9 cellular contexts compared by ENCODE assay signal in the genomic region with DNA sequence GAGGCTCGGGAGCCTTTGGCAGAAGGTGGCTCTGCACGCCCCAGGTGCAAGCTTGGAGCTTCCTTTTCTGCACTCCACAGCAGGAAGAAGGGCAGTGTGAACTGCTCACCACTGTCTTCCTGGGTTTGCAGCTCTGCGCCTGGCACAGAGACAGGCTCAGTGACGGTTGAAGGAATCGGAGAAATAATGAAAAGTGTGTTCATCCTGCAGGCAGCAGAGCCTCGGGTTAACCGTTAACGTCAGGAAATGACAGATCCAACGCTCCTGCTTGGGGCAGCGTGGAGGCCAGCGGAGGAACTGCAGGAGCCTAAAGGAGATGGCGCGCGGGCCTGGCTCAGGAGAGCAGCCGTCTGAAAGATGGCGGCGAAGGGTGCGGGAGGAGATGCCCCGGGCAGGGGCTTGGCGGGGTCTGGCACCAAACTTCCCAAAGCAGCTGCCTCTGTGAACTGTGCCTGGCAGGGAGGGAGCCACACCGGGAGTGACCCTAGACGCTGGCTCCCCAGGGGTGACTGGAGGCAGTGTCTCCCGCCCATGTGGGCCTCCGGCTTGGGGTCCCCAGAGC. TPM values are rescaled to one million over a fixed set of nuclear protein-coding genes. Genes with fewer than 3 reads are reported as not detected.
DNase-seq lines count a peak whose midpoint lies in the region; ATAC-seq, FAIRE-seq and TF ChIP-seq lines count a peak whose summit lies in the region.
"Had no signal": no experiment of that assay in that cellular context is flagged by ENCODE, and none has a peak within 500 bp of the region (broad histone marks: within the 10 kb centered on the region; RNA-seq: fewer than 3 reads in every experiment).

No MANE protein-coding gene starts in this region.

- H3K27ac ChIP-seq in HCT116 (ENCODE audit: low read depth, low read length) (no peak overlapping the region), K562 (ENCODE audit: extremely low read depth, low read depth, low read length) (no peak overlapping the region), right lobe of liver (no peak overlapping the region)
- H3K27ac ChIP-seq: sigmoid colon had no signal

- no peaks in the 10 kb centered on the region for H3K9me2 ChIP-seq in HCT116 (ENCODE audit: insufficient read depth)

- RAD21 ChIA-PET in HCT116 (lab: Charles Lee; ENCODE audit: low non-redundant PET in 1 of 2, low total read pairs in 2 of 2, uncharacterized antibody in 2 of 2, unreplicated experiment in 2 of 2): no interaction called here

- H3K9me3 ChIP-seq in HCT116 (ENCODE audit: control insufficient read depth in 1 of 2, insufficient read depth in 1 of 2, low read depth in 1 of 2, low read length in 2 of 2): no peaks in the 10 kb centered on the region
- no peaks in the 10 kb centered on the region for H3K9me3 ChIP-seq in K562 (replicated peaks; ENCODE audit: control insufficient read depth, insufficient read depth, low read depth, low read length)
- no peaks in the 10 kb centered on the region for H3K9me3 ChIP-seq in right lobe of liver
- H3K9me3 ChIP-seq: sigmoid colon had no signal

- no peak for TF ChIP-seq EP300 in K562 (IDR thresholded peaks at IDR 0.05; ENCODE audit: low read length)

- CTCF ChIA-PET in BJ (lab: Yijun Ruan, JAX) (interaction anchor here (1.6 to 1.9 kb wide), 2 partner anchors 8 to 19 kb away, joined by 5 to 6 read pairs; no protein-coding TSS in a partner anchor), HCT116 (lab: Charles Lee) (no interaction called here), K562 (lab: Yijun Ruan, JAX; ENCODE audit: low intra/inter-chr PET ratio) (no interaction called here)

- H3K4me2 ChIP-seq in HCT116 (ENCODE audit: low read length) (no peak overlapping the region), K562 (ENCODE audit: insufficient read depth, low read length) (no peak overlapping the region)

- no peaks in the 10 kb centered on the region for H3K9me1 ChIP-seq in K562 (ENCODE audit: control insufficient read depth, insufficient read depth, low read length)

- H3K36me3 ChIP-seq in BJ (ENCODE audit: control insufficient read depth, insufficient read depth, low read length) (no peaks in the 10 kb centered on the region), HCT116 (ENCODE audit: control insufficient read depth in 1 of 2, insufficient read depth in 2 of 2, low read length in 2 of 2) (no peaks in the 10 kb centered on the region), K562 (ENCODE audit: control insufficient read depth, insufficient read depth, low read length) (no peaks in the 10 kb centered on the region), right lobe of liver (no peaks in the 10 kb centered on the region)
- H3K36me3 ChIP-seq: sigmoid colon had no signal

- no TSS peak for BruUV-seq in HCT116 (replicated peaks; lab: Mats Ljungman, UMichigan)
- no TSS peak for BruUV-seq in K562 (replicated peaks; lab: Mats Ljungman, UMichigan)

- peak; percentile 63 for ATAC-seq in HCT116
- peak; percentile 77 for ATAC-seq in K562
- peak; percentile 5 to 51 (median 36) for ATAC-seq in right lobe of liver
- ATAC-seq in GM19351 (IDR thresholded peaks at IDR 0.05; ENCODE audit: unreplicated experiment): no peak

- no peak overlapping the region for H3K9ac ChIP-seq in HCT116 (ENCODE audit: low read length)
- H3K9ac ChIP-seq in K562 (ENCODE audit: insufficient read depth in 1 of 2, low read depth in 2 of 2, low read length in 2 of 2): 0 out of 4 replicates have a peak overlapping the region, but pooled peaks of 1 of the 2 experiments have one; percentile 14

- H3K4me3 ChIP-seq in BJ (ENCODE audit: low read depth, low read length) (no peak overlapping the region), HCT116 (replicated peaks in 1 of 2; ENCODE audit: low read depth in 1 of 2, low read length in 2 of 2) (no peak overlapping the region), K562 (no peak overlapping the region), right lobe of liver (no peak overlapping the region)
- H3K4me3 ChIP-seq: sigmoid colon had no signal

- no peaks in the 10 kb centered on the region; the same call in 1 of the 2 replicates for H3K27me3 ChIP-seq in BJ (ENCODE audit: control insufficient read depth, insufficient read depth, low read length)
- H3K27me3 ChIP-seq in HCT116 (ENCODE audit: insufficient read depth, low read length): peaks cover 15% of the 10 kb centered on the region; the same call in 1 of the 2 replicates
- H3K27me3 ChIP-seq in K562 (ENCODE audit: control insufficient read depth in 2 of 2, insufficient read depth in 2 of 2, low read length in 2 of 2): peaks cover 22 to 45% of the 10 kb centered on the region in 2 experiments; a peak in 4 of 5 replicates
- H3K27me3 ChIP-seq in right lobe of liver: no peaks in the 10 kb centered on the region

- POLR2A ChIA-PET in BJ (lab: Charles Lee) (no interaction called here), HCT116 (lab: Charles Lee) (no interaction called here), K562 (lab: Yijun Ruan, JAX) (interaction anchor here (1.0 to 1.6 kb wide), 2 partner anchors 16 to 20 kb away, joined by 3 to 5 read pairs; no protein-coding TSS in a partner anchor)

- peaks cover 15 to 22% of the 10 kb centered on the region in 2 experiments for H3K4me1 ChIP-seq in HCT116 (ENCODE audit: control insufficient read depth in 1 of 2, insufficient read depth in 2 of 2, low read length in 2 of 2)
- peaks cover 8 to 61% of the 10 kb centered on the region in 2 experiments for H3K4me1 ChIP-seq in K562 (replicated peaks in 1 of 2; ENCODE audit: control insufficient read depth in 2 of 2, insufficient read depth in 2 of 2, low read length in 2 of 2)
- H3K4me1 ChIP-seq in right lobe of liver: peaks cover 0 to 11% (median 0%) of the 10 kb centered on the region in 4 donors

- no peak overlapping the region for H2AFZ ChIP-seq in HCT116 (ENCODE audit: low read depth, low read length, poor library complexity, severe bottlenecking)
- no peak overlapping the region for H2AFZ ChIP-seq in K562 (ENCODE audit: low read depth, low read length)

- no peak for DNase-seq in BJ (ENCODE audit: low read depth)
- DNase-seq in HCT116 (ENCODE audit: low read depth, low spot score): no peak
- no peak for DNase-seq in K562 (ENCODE audit: extremely low read depth in 1 of 4, low spot score in 3 of 4)
- peak; percentile 23 to 56 (median 43) for DNase-seq in right lobe of liver
- DNase-seq in globus pallidus (ENCODE audit: low spot score): no peak
- DNase-seq in COR-L47 (lab: John Stamatoyannopoulos, UW): no peak
- no peak for DNase-seq in G401 (ENCODE audit: low spot score)

- TF ChIP-seq POLR2A in HCT116 (IDR thresholded peaks at IDR 0.05; ENCODE audit: borderline replicate concordance, extremely low read depth, insufficient read depth, insufficient read length): no peak
- no peak for TF ChIP-seq POLR2A in K562 (conservative IDR thresholded peaks at IDR 0.05)
- no peak for TF ChIP-seq POLR2A in right lobe of liver (IDR thresholded peaks at IDR 0.05)

- intact Hi-C loops in HCT116 (cut with micrococcal nuclease) (no loop called here), K562 (cut with micrococcal nuclease) (no loop called here), right lobe of liver (cut with DNase I) (no loop called here)

- no peak for TF ChIP-seq RAD21 in HCT116 (IDR thresholded peaks at IDR 0.05; ENCODE audit: low read depth)
- TF ChIP-seq RAD21 in K562 (CRISPR knock-in tag; conservative IDR thresholded peaks at IDR 0.05 in 1 of 2, IDR thresholded peaks at IDR 0.05 in 1 of 2): no peak

- FAIRE-seq in K562 (lab: Jason Lieb, UNC): peak; percentile 76

- WGBS in K562 (ENCODE audit: insufficient coverage, low coverage, missing lambda C conversion rate): 34% methylated on average over 24 of the region's 24 CpGs
- WGBS in right lobe of liver (ENCODE audit: insufficient coverage, low coverage, low lambda C conversion rate, missing lambda C conversion rate): 19% methylated on average over 10 of the region's 24 CpGs

- TF ChIP-seq CTCF in BJ (IDR thresholded peaks at IDR 0.05; ENCODE audit: insufficient read depth, low read depth, low read length) (peak; percentile 24; the same call in 1 of the 2 replicates), HCT116 (IDR thresholded peaks at IDR 0.05 in 2 of 3, conservative IDR thresholded peaks at IDR 0.05 in 1 of 3; ENCODE audit: borderline replicate concordance in 1 of 3, insufficient read depth in 1 of 3, low read depth in 2 of 3, low read length in 2 of 3) (peak in 2 of 3 experiments; percentile 26 to 36; a peak in 3 of 6 replicates), K562 (IDR thresholded peaks at IDR 0.05 in 2 of 3, conservative IDR thresholded peaks at IDR 0.05 in 1 of 3; ENCODE audit: insufficient read depth in 2 of 3, low read depth in 1 of 3, low read length in 3 of 3) (peak; percentile 25 to 51 (median 48); a peak in 5 of 6 replicates), right lobe of liver (IDR thresholded peaks at IDR 0.05) (no peak)

- in situ Hi-C loops in K562 (cut with MboI): no loop called here
- in situ Hi-C loops in G401 (cut with HindIII; ENCODE audit: low sequenced_read_pairs): no loop called here

- H4K20me1 ChIP-seq in HCT116 (ENCODE audit: insufficient read depth): no peaks in the 10 kb centered on the region
- peaks cover 15% of the 10 kb centered on the region; the same call in 1 of the 2 replicates for H4K20me1 ChIP-seq in K562 (replicated peaks; ENCODE audit: control insufficient read depth, insufficient read depth, low read length)

- H3K79me2 ChIP-seq in HCT116 (ENCODE audit: insufficient read depth, low read length) (no peaks in the 10 kb centered on the region), K562 (ENCODE audit: control insufficient read depth, insufficient read depth, low read length) (no peaks in the 10 kb centered on the region)

RNA-seq across cellular contexts. Expression of a gene that starts 10.9 kb away (rescaled TPM):
- polyA plus RNA-seq in BJ (2011; rRNA removed): 6.3 and 10.0 TPM in 2 replicates
- 6.5 and 11.6 TPM in 2 replicates for polyA minus RNA-seq in BJ (2011; rRNA and poly(A)+ RNA removed)
- total RNA-seq in HCT116 (2021; ENCODE audit: unreplicated experiment): 11.5 TPM
- 2.3 and 3.9 TPM in 2 replicates for polyA plus RNA-seq in HCT116 (2012)
- 0.42 and 1.3 TPM in 2 replicates for total RNA-seq in K562 (2011; cell fraction: chromatin; rRNA removed; ENCODE audit: low replicate concordance)
- total RNA-seq in K562 (2011; cell fraction: nucleolus; rRNA removed): 1.2 and 1.8 TPM in 2 replicates
- 0.31 and 0.44 TPM in 2 replicates for total RNA-seq in K562 (2011; cell fraction: nucleoplasm; rRNA removed)
- total RNA-seq in K562 (2014; rRNA removed): 0.41 and 0.82 TPM in 2 replicates
- 0.07 TPM in 1 of 2 replicates, not detected in the other for total RNA-seq in K562 (2014; rRNA removed; fragmentation: Illumina TruSeq; extraction: Trizol)
- 0.11 and 0.26 TPM in 2 replicates for total RNA-seq in K562 (2015; rRNA removed; fragmentation: Illumina TruSeq; extraction: Trizol)
- total RNA-seq in K562 (2021): 0.38 and 0.49 TPM in 2 replicates
- polyA plus RNA-seq in K562 (2011; rRNA removed): 0.24 and 0.31 TPM in 2 replicates
- 0.37 and 0.73 TPM in 2 replicates for polyA plus RNA-seq in K562 (2011; cell fraction: cytosol; rRNA removed)
- polyA plus RNA-seq in K562 (2011; cell fraction: nucleus; rRNA removed): 1.6 and 3.1 TPM in 2 replicates
- 0.36 and 0.64 TPM in 2 replicates for polyA plus RNA-seq in K562 (2012)
- polyA plus RNA-seq in K562 (2014; fragmentation: Illumina TruSeq; extraction: Trizol): not detected in 2 replicates
- under 1 TPM in 1 of 2 experiments, not detected in 1; 0.08 TPM for polyA plus RNA-seq in K562 (2014; fragmentation: Nextera tagmentation; extraction: Ambion mirVana)
- 0.07 and 0.32 TPM in 2 replicates for polyA plus RNA-seq in K562 (2014; rRNA removed)
- not detected in 2 replicates for polyA minus RNA-seq in K562 (2011; rRNA and poly(A)+ RNA removed)
- polyA minus RNA-seq in K562 (2011; cell fraction: cytosol; rRNA and poly(A)+ RNA removed): 1.3 and 3.5 TPM in 2 replicates
- polyA minus RNA-seq in K562 (2011; cell fraction: nucleus; rRNA and poly(A)+ RNA removed): 0.94 and 1.6 TPM in 2 replicates
- 1 to 10 TPM; 2.1 to 4.3 (median 3.7) TPM for total RNA-seq in right lobe of liver
- total RNA-seq in G401 (2014; rRNA removed; shearing (Covaris generic)): 398 and 434 TPM in 2 replicates

RNA-seq across cellular contexts. Expression of a gene that starts 46.2 kb away (rescaled TPM):
- polyA plus RNA-seq in BJ (2011; rRNA removed) (33.7 and 49.7 TPM in 2 replicates), K562 (2011; rRNA removed) (86.6 and 118 TPM in 2 replicates), K562 (2014; fragmentation: Illumina TruSeq; extraction: Trizol) (200 and 279 TPM in 2 replicates), K562 (2014; fragmentation: Nextera tagmentation; extraction: Ambion mirVana) (1 to 10 TPM; 4.0 to 9.7 TPM), K562 (2014; rRNA removed) (260 and 299 TPM in 2 replicates)
- polyA minus RNA-seq in BJ (2011; rRNA and poly(A)+ RNA removed): 36.8 and 49.0 TPM in 2 replicates
- total RNA-seq in HCT116 (2021; ENCODE audit: unreplicated experiment) (260 TPM), K562 (2014; rRNA removed) (363 and 418 TPM in 2 replicates), K562 (2014; rRNA removed; fragmentation: Illumina TruSeq; extraction: Trizol) (111 and 128 TPM in 2 replicates), K562 (2015; rRNA removed; fragmentation: Illumina TruSeq; extraction: Trizol) (214 and 216 TPM in 2 replicates), K562 (2021) (407 and 410 TPM in 2 replicates), right lobe of liver (10 to 100 TPM; 28.9 to 36.8 (median 30.2) TPM)
- polyA plus RNA-seq in HCT116 (2012): 169 and 185 TPM in 2 replicates
- 185 and 348 TPM in 2 replicates for total RNA-seq in K562 (2011; cell fraction: chromatin; rRNA removed; ENCODE audit: low replicate concordance)
- 202 and 208 TPM in 2 replicates for total RNA-seq in K562 (2011; cell fraction: nucleolus; rRNA removed)
- 191 and 196 TPM in 2 replicates for total RNA-seq in K562 (2011; cell fraction: nucleoplasm; rRNA removed)
- polyA plus RNA-seq in K562 (2011; cell fraction: cytosol; rRNA removed): 166 and 242 TPM in 2 replicates
- 153 and 201 TPM in 2 replicates for polyA plus RNA-seq in K562 (2011; cell fraction: nucleus; rRNA removed)
- polyA plus RNA-seq in K562 (2012): 162 and 252 TPM in 2 replicates
- 113 and 170 TPM in 2 replicates for polyA minus RNA-seq in K562 (2011; rRNA and poly(A)+ RNA removed)
- 169 and 187 TPM in 2 replicates for polyA minus RNA-seq in K562 (2011; cell fraction: cytosol; rRNA and poly(A)+ RNA removed)
- polyA minus RNA-seq in K562 (2011; cell fraction: nucleus; rRNA and poly(A)+ RNA removed): 36.1 and 52.3 TPM in 2 replicates
- total RNA-seq in G401 (2014; rRNA removed; shearing (Covaris generic)): 193 and 221 TPM in 2 replicates

RNA-seq across cellular contexts. Expression of a gene that starts 47.6 kb away (rescaled TPM):
- polyA plus RNA-seq in BJ (2011; rRNA removed) (6.7 and 14.7 TPM in 2 replicates), K562 (2011; rRNA removed) (18.6 and 49.7 TPM in 2 replicates), K562 (2014; fragmentation: Illumina TruSeq; extraction: Trizol) (7.2 and 22.1 TPM in 2 replicates), K562 (2014; fragmentation: Nextera tagmentation; extraction: Ambion mirVana) (under 1 TPM; 0.14 to 0.55 TPM), K562 (2014; rRNA removed) (67.3 and 84.8 TPM in 2 replicates)
- 2.2 and 5.6 TPM in 2 replicates for polyA minus RNA-seq in BJ (2011; rRNA and poly(A)+ RNA removed)
- total RNA-seq in HCT116 (2021; ENCODE audit: unreplicated experiment) (100.0 TPM), K562 (2014; rRNA removed) (30.7 and 30.8 TPM in 2 replicates), K562 (2014; rRNA removed; fragmentation: Illumina TruSeq; extraction: Trizol) (1.5 and 2.9 TPM in 2 replicates), K562 (2015; rRNA removed; fragmentation: Illumina TruSeq; extraction: Trizol) (13.0 and 16.3 TPM in 2 replicates), K562 (2021) (58.1 and 71.4 TPM in 2 replicates), right lobe of liver (1 to 10 TPM; 1.9 to 6.7 (median 4.3) TPM)
- polyA plus RNA-seq in HCT116 (2012): 58.8 and 68.9 TPM in 2 replicates
- total RNA-seq in K562 (2011; cell fraction: chromatin; rRNA removed; ENCODE audit: low replicate concordance): 105 and 413 TPM in 2 replicates
- total RNA-seq in K562 (2011; cell fraction: nucleolus; rRNA removed): 347 and 361 TPM in 2 replicates
- total RNA-seq in K562 (2011; cell fraction: nucleoplasm; rRNA removed): 167 and 188 TPM in 2 replicates
- 22.8 and 35.9 TPM in 2 replicates for polyA plus RNA-seq in K562 (2011; cell fraction: cytosol; rRNA removed)
- polyA plus RNA-seq in K562 (2011; cell fraction: nucleus; rRNA removed): 819 and 946 TPM in 2 replicates
- 31.2 and 45.6 TPM in 2 replicates for polyA plus RNA-seq in K562 (2012)
- polyA minus RNA-seq in K562 (2011; rRNA and poly(A)+ RNA removed): 3.4 and 5.1 TPM in 2 replicates
- polyA minus RNA-seq in K562 (2011; cell fraction: cytosol; rRNA and poly(A)+ RNA removed): 8.9 and 14.1 TPM in 2 replicates
- 72.0 and 97.5 TPM in 2 replicates for polyA minus RNA-seq in K562 (2011; cell fraction: nucleus; rRNA and poly(A)+ RNA removed)
- 23.3 and 25.4 TPM in 2 replicates for total RNA-seq in G401 (2014; rRNA removed; shearing (Covaris generic))

RNA-seq across cellular contexts. Expression of a gene that starts 53.5 kb away (rescaled TPM):
- polyA plus RNA-seq in BJ (2011; rRNA removed) (0.48 and 0.88 TPM in 2 replicates), K562 (2011; rRNA removed) (0.13 and 0.34 TPM in 2 replicates), K562 (2014; fragmentation: Illumina TruSeq; extraction: Trizol) (0.13 and 0.69 TPM in 2 replicates), K562 (2014; fragmentation: Nextera tagmentation; extraction: Ambion mirVana) (not detected), K562 (2014; rRNA removed) (0.52 and 0.80 TPM in 2 replicates)
- 0.26 and 0.28 TPM in 2 replicates for polyA minus RNA-seq in BJ (2011; rRNA and poly(A)+ RNA removed)
- total RNA-seq in HCT116 (2021; ENCODE audit: unreplicated experiment) (11.6 TPM), K562 (2014; rRNA removed) (0.09 and 0.69 TPM in 2 replicates), K562 (2014; rRNA removed; fragmentation: Illumina TruSeq; extraction: Trizol) (0.07 TPM in 1 of 2 replicates, not detected in the other), K562 (2015; rRNA removed; fragmentation: Illumina TruSeq; extraction: Trizol) (0.11 and 0.18 TPM in 2 replicates), K562 (2021) (1.2 and 1.5 TPM in 2 replicates), right lobe of liver (1 to 10 TPM in 1 of 6 experiments, under 1 TPM in 4, not detected in 1; 0.11 to 2.4 (median 0.26) TPM)
- 9.4 and 9.6 TPM in 2 replicates for polyA plus RNA-seq in HCT116 (2012)
- total RNA-seq in K562 (2011; cell fraction: chromatin; rRNA removed; ENCODE audit: low replicate concordance): 0.99 and 3.5 TPM in 2 replicates
- 1.2 and 2.6 TPM in 2 replicates for total RNA-seq in K562 (2011; cell fraction: nucleolus; rRNA removed)
- total RNA-seq in K562 (2011; cell fraction: nucleoplasm; rRNA removed): 0.88 and 1.6 TPM in 2 replicates
- 0.12 and 0.37 TPM in 2 replicates for polyA plus RNA-seq in K562 (2011; cell fraction: cytosol; rRNA removed)
- polyA plus RNA-seq in K562 (2011; cell fraction: nucleus; rRNA removed): 2.6 and 3.6 TPM in 2 replicates
- polyA plus RNA-seq in K562 (2012): 0.47 and 1.4 TPM in 2 replicates
- polyA minus RNA-seq in K562 (2011; rRNA and poly(A)+ RNA removed): not detected in 2 replicates
- 0.55 TPM in 1 of 2 replicates, not detected in the other for polyA minus RNA-seq in K562 (2011; cell fraction: cytosol; rRNA and poly(A)+ RNA removed)
- 1.3 and 1.8 TPM in 2 replicates for polyA minus RNA-seq in K562 (2011; cell fraction: nucleus; rRNA and poly(A)+ RNA removed)
- 4.3 and 5.5 TPM in 2 replicates for total RNA-seq in G401 (2014; rRNA removed; shearing (Covaris generic))
- total RNA-seq: sigmoid colon had no signal

Comparison
In these comparisons a context has a peak if more than half of its experiments do, and no peak if none do; other contexts are left out.
1. DNase-seq: peak in right lobe of liver (3 of 3); none in BJ (single experiment), HCT116 (single experiment), K562 (0 of 4), globus pallidus (single experiment), COR-L47 (single experiment) and G401 (single experiment).
2. CTCF ChIP-seq: peak in BJ (single experiment), HCT116 (2 of 3) and K562 (3 of 3); none in right lobe of liver (0 of 4).
3. RNA of a gene that starts 10.9 kb away (total RNA-seq): 398 to 434 TPM in G401; 11.5 TPM in HCT116 (single experiment), 2.1 to 4.3 TPM in right lobe of liver and 0.07 to 1.8 TPM in K562; every median in the first group is over 10 times any median in the second.